1 cellular context compared by ENCODE assay signal in genomic region chr2:135531231-135532197, GRCh38.
TF ChIP-seq lines count a peak whose summit lies in the region.

TSS of gene R3HDM1 (plus strand) at chr2:135531484. CDS start at chr2:135604846, 73,362 bp downstream.

TF ChIP-seq in K562, 482 proteins besides CTCF, POLR2A, EP300 and RAD21 (continued from another document and continues in another):
- TF ChIP-seq, protein P1, sequence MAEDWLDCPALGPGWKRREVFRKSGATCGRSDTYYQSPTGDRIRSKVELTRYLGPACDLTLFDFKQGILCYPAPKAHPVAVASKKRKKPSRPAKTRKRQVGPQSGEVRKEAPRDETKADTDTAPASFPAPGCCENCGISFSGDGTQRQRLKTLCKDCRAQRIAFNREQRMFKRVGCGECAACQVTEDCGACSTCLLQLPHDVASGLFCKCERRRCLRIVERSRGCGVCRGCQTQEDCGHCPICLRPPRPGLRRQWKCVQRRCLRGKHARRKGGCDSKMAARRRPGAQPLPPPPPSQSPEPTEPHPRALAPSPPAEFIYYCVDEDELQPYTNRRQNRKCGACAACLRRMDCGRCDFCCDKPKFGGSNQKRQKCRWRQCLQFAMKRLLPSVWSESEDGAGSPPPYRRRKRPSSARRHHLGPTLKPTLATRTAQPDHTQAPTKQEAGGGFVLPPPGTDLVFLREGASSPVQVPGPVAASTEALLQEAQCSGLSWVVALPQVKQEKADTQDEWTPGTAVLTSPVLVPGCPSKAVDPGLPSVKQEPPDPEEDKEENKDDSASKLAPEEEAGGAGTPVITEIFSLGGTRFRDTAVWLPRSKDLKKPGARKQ (CRISPR knock-in tag; IDR thresholded peaks at IDR 0.05), result no peak
- peak; percentile 3; the same call in 1 of the 2 replicates for TF ChIP-seq NFRKB (IDR thresholded peaks at IDR 0.05; ENCODE audit: low read depth)
- no peak for TF ChIP-seq NR4A1 (CRISPR knock-in tag; IDR thresholded peaks at IDR 0.05)
- no peak for TF ChIP-seq NR4A1 (tag; IDR thresholded peaks at IDR 0.05)
- no peak for TF ChIP-seq EZH2 (IDR thresholded peaks at IDR 0.05; ENCODE audit: borderline replicate concordance, low read depth, low read length)
- TF ChIP-seq NRF1 (conservative IDR thresholded peaks at IDR 0.05 in 1 of 2, IDR thresholded peaks at IDR 0.05 in 1 of 2), result peak in 1 of 2 experiments; percentile 56; a peak in 3 of 4 replicates
- TF ChIP-seq SP2 (IDR thresholded peaks at IDR 0.05; ENCODE audit: extremely low read depth, low read depth, low read length, poor library complexity, severe bottlenecking), result peak; percentile 62
- TF ChIP-seq PRPF4 (IDR thresholded peaks at IDR 0.05; ENCODE audit: insufficient read depth, low read depth, low read length, poor library complexity, severe bottlenecking), result no peak
- TF ChIP-seq, protein P2, sequence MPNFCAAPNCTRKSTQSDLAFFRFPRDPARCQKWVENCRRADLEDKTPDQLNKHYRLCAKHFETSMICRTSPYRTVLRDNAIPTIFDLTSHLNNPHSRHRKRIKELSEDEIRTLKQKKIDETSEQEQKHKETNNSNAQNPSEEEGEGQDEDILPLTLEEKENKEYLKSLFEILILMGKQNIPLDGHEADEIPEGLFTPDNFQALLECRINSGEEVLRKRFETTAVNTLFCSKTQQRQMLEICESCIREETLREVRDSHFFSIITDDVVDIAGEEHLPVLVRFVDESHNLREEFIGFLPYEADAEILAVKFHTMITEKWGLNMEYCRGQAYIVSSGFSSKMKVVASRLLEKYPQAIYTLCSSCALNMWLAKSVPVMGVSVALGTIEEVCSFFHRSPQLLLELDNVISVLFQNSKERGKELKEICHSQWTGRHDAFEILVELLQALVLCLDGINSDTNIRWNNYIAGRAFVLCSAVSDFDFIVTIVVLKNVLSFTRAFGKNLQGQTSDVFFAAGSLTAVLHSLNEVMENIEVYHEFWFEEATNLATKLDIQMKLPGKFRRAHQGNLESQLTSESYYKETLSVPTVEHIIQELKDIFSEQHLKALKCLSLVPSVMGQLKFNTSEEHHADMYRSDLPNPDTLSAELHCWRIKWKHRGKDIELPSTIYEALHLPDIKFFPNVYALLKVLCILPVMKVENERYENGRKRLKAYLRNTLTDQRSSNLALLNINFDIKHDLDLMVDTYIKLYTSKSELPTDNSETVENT (CRISPR knock-in tag; IDR thresholded peaks at IDR 0.05), result 0 out of 2 replicates have a peak, but pooled peaks have one; percentile 3
- 0 out of 2 replicates have a peak, but pooled peaks have one; percentile 5 for TF ChIP-seq MXI1 (IDR thresholded peaks at IDR 0.05; ENCODE audit: low read depth, low read length)
- TF ChIP-seq HSF4 (CRISPR knock-in tag; IDR thresholded peaks at IDR 0.05; ENCODE audit: borderline replicate concordance), result no peak
- TF ChIP-seq ZFX (CRISPR knock-in tag; IDR thresholded peaks at IDR 0.05), result peak; percentile 79
- no peak for TF ChIP-seq DACH1 (IDR thresholded peaks at IDR 0.05; ENCODE audit: partially characterized antibody)
- TF ChIP-seq MYC (IDR thresholded peaks at IDR 0.05; ENCODE audit: low read depth, low read length), result peak; percentile 54
- TF ChIP-seq MYC (CRISPR knock-in tag; IDR thresholded peaks at IDR 0.05; ENCODE audit: borderline replicate concordance, low read depth), result no peak
- TF ChIP-seq CXXC5 (CRISPR knock-in tag; IDR thresholded peaks at IDR 0.05), result peak; percentile 93
- peak; percentile 76; the same call in 1 of the 2 replicates for TF ChIP-seq CEBPZ (IDR thresholded peaks at IDR 0.05; ENCODE audit: borderline replicate concordance, low read depth, low read length)
- 0 out of 4 replicates have a peak, but pooled peaks of 1 of the 2 experiments have one; percentile 40 for TF ChIP-seq SRF (CRISPR knock-in tag; IDR thresholded peaks at IDR 0.05)
- TF ChIP-seq, protein P3, sequence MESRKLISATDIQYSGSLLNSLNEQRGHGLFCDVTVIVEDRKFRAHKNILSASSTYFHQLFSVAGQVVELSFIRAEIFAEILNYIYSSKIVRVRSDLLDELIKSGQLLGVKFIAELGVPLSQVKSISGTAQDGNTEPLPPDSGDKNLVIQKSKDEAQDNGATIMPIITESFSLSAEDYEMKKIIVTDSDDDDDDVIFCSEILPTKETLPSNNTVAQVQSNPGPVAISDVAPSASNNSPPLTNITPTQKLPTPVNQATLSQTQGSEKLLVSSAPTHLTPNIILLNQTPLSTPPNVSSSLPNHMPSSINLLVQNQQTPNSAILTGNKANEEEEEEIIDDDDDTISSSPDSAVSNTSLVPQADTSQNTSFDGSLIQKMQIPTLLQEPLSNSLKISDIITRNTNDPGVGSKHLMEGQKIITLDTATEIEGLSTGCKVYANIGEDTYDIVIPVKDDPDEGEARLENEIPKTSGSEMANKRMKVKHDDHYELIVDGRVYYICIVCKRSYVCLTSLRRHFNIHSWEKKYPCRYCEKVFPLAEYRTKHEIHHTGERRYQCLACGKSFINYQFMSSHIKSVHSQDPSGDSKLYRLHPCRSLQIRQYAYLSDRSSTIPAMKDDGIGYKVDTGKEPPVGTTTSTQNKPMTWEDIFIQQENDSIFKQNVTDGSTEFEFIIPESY (CRISPR knock-in tag; IDR thresholded peaks at IDR 0.05), result no peak
- peak; percentile 61; the same call in 1 of the 2 replicates for TF ChIP-seq PHF8 (IDR thresholded peaks at IDR 0.05; ENCODE audit: borderline replicate concordance, low read length)
- no peak for TF ChIP-seq ZNF282 (CRISPR knock-in tag; IDR thresholded peaks at IDR 0.05)
- TF ChIP-seq ZNF174 (CRISPR knock-in tag; IDR thresholded peaks at IDR 0.05), result no peak
- TF ChIP-seq, protein P4, sequence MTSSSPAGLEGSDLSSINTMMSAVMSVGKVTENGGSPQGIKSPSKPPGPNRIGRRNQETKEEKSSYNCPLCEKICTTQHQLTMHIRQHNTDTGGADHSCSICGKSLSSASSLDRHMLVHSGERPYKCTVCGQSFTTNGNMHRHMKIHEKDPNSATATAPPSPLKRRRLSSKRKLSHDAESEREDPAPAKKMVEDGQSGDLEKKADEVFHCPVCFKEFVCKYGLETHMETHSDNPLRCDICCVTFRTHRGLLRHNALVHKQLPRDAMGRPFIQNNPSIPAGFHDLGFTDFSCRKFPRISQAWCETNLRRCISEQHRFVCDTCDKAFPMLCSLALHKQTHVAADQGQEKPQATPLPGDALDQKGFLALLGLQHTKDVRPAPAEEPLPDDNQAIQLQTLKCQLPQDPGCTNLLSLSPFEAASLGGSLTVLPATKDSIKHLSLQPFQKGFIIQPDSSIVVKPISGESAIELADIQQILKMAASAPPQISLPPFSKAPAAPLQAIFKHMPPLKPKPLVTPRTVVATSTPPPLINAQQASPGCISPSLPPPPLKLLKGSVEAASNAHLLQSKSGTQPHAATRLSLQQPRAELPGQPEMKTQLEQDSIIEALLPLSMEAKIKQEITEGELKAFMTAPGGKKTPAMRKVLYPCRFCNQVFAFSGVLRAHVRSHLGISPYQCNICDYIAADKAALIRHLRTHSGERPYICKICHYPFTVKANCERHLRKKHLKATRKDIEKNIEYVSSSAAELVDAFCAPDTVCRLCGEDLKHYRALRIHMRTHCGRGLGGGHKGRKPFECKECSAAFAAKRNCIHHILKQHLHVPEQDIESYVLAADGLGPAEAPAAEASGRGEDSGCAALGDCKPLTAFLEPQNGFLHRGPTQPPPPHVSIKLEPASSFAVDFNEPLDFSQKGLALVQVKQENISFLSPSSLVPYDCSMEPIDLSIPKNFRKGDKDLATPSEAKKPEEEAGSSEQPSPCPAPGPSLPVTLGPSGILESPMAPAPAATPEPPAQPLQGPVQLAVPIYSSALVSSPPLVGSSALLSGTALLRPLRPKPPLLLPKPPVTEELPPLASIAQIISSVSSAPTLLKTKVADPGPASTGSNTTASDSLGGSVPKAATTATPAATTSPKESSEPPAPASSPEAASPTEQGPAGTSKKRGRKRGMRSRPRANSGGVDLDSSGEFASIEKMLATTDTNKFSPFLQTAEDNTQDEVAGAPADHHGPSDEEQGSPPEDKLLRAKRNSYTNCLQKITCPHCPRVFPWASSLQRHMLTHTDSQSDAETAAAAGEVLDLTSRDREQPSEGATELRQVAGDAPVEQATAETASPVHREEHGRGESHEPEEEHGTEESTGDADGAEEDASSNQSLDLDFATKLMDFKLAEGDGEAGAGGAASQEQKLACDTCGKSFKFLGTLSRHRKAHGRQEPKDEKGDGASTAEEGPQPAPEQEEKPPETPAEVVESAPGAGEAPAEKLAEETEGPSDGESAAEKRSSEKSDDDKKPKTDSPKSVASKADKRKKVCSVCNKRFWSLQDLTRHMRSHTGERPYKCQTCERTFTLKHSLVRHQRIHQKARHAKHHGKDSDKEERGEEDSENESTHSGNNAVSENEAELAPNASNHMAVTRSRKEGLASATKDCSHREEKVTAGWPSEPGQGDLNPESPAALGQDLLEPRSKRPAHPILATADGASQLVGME (CRISPR knock-in tag; IDR thresholded peaks at IDR 0.05), result no peak
- TF ChIP-seq U2AF2 (optimal IDR thresholded peaks at IDR 0.05; ENCODE audit: low read depth, low read length), result no peak
- peak; percentile 2; the same call in 1 of the 2 replicates for TF ChIP-seq MAX (CRISPR knock-in tag; IDR thresholded peaks at IDR 0.05)
- TF ChIP-seq SMARCA5 (IDR thresholded peaks at IDR 0.05), result no peak
- TF ChIP-seq ELF2 (CRISPR knock-in tag; IDR thresholded peaks at IDR 0.05), result no peak
- peak; percentile 81 for TF ChIP-seq POLR2G (IDR thresholded peaks at IDR 0.05; ENCODE audit: low read depth, low read length)
- peak; percentile 71 for TF ChIP-seq NFIC (IDR thresholded peaks at IDR 0.05)
- TF ChIP-seq ARHGAP35 (IDR thresholded peaks at IDR 0.05; ENCODE audit: partially characterized antibody), result no peak
- TF ChIP-seq TOE1 (IDR thresholded peaks at IDR 0.05; ENCODE audit: borderline replicate concordance), result no peak
- TF ChIP-seq TOE1 (CRISPR knock-in tag; IDR thresholded peaks at IDR 0.05; ENCODE audit: borderline replicate concordance, low read depth), result no peak
- TF ChIP-seq DLX4 (CRISPR knock-in tag; IDR thresholded peaks at IDR 0.05), result no peak
- TF ChIP-seq ZC3H8 (IDR thresholded peaks at IDR 0.05), result no peak
- TF ChIP-seq SREBF2 (CRISPR knock-in tag; IDR thresholded peaks at IDR 0.05), result no peak
- peak; percentile 42; the same call in 1 of the 2 replicates for TF ChIP-seq CREM (IDR thresholded peaks at IDR 0.05; ENCODE audit: low read depth)
- peak; percentile 24 for TF ChIP-seq HNRNPLL (IDR thresholded peaks at IDR 0.05; ENCODE audit: low read depth, low read length, poor library complexity, severe bottlenecking)
- TF ChIP-seq, protein P5, sequence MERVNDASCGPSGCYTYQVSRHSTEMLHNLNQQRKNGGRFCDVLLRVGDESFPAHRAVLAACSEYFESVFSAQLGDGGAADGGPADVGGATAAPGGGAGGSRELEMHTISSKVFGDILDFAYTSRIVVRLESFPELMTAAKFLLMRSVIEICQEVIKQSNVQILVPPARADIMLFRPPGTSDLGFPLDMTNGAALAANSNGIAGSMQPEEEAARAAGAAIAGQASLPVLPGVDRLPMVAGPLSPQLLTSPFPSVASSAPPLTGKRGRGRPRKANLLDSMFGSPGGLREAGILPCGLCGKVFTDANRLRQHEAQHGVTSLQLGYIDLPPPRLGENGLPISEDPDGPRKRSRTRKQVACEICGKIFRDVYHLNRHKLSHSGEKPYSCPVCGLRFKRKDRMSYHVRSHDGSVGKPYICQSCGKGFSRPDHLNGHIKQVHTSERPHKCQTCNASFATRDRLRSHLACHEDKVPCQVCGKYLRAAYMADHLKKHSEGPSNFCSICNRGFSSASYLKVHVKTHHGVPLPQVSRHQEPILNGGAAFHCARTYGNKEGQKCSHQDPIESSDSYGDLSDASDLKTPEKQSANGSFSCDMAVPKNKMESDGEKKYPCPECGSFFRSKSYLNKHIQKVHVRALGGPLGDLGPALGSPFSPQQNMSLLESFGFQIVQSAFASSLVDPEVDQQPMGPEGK (CRISPR knock-in tag; IDR thresholded peaks at IDR 0.05; ENCODE audit: borderline replicate concordance), result no peak
- TF ChIP-seq RB1 (IDR thresholded peaks at IDR 0.05; ENCODE audit: low read depth), result peak; percentile 33
- TF ChIP-seq PHF20 (IDR thresholded peaks at IDR 0.05; ENCODE audit: partially characterized antibody), result peak; percentile 7
- peak; percentile 64 for TF ChIP-seq POLR2B (IDR thresholded peaks at IDR 0.05; ENCODE audit: low read depth, partially characterized antibody)
- TF ChIP-seq, protein P6, sequence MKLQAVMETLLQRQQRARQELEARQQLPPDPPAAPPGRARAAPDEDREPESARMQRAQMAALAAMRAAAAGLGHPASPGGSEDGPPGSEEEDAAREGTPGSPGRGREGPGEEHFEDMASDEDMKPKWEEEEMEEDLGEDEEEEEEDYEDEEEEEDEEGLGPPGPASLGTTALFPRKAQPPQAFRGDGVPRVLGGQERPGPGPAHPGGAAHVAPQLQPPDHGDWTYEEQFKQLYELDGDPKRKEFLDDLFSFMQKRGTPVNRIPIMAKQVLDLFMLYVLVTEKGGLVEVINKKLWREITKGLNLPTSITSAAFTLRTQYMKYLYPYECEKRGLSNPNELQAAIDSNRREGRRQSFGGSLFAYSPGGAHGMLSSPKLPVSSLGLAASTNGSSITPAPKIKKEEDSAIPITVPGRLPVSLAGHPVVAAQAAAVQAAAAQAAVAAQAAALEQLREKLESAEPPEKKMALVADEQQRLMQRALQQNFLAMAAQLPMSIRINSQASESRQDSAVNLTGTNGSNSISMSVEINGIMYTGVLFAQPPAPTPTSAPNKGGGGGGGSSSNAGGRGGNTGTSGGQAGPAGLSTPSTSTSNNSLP (IDR thresholded peaks at IDR 0.05; ENCODE audit: borderline replicate concordance, low read depth, low read length), result no peak
- no peak for TF ChIP-seq MTF1 (CRISPR knock-in tag; IDR thresholded peaks at IDR 0.05; ENCODE audit: borderline replicate concordance)
